ENCODE assay signal across 16 cellular contexts in the genomic region with DNA sequence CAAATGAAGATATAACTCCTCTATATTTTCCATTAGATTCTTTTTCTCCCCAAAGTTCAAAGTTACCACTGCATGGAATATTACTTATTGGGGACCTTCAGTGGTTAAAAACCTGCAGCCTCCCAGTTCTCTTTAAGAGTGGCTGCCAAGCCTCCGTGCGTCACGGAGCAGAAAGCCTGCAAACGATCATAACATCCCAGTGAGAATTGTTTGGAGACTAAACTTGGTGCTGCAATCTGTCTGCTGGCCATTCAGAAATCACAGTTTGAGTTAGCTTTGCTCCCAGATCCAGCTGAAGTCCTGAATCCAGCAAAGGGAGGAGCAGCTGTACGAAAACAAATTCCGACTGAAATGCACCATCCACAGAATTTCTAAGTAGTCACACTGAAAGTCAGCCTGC.
DNase-seq lines count a peak whose midpoint lies in the region; ATAC-seq and TF ChIP-seq lines count a peak whose summit lies in the region.
"Had no signal": no experiment of that assay in that cellular context is flagged by ENCODE, and none has a peak within 500 bp of the region (broad histone marks: within the 10 kb centered on the region; RNA-seq: fewer than 3 reads in every experiment).

No MANE protein-coding gene starts in this region.

- H3K27ac Mint-ChIP-seq in natural killer cell (no peak overlapping the region), immature natural killer cell (no peak overlapping the region)
- H3K27ac Mint-ChIP-seq: activated naive CD4-positive, alpha-beta T cell treated with anti-CD3 and anti-CD28 coated beads, Interleukin-2, amount 10 ng/mL, durations not matched to agents 7 days and 5 days; stimulated activated naive CD8-positive, alpha-beta T cell treated with anti-CD3 and anti-CD28 coated beads, Interleukin-15, Interleukin-2, amounts not matched to agents 100 ng/mL and 50 ng/mL, for 24 hours had no signal

- H3K9ac ChIP-seq in endocrine pancreas (ENCODE audit: control insufficient read depth, insufficient read depth, low read length) (no peak overlapping the region), Karpas-422 (ENCODE audit: low read length) (no peak overlapping the region)

- intact Hi-C loops in psoas muscle (cut with DNase I) (no loop called here), natural killer cell (cut with micrococcal nuclease) (no loop called here)

- H3K4me3 ChIP-seq in MG63, result 0 out of 2 replicates have a peak overlapping the region, but pooled peaks have one; percentile 3
- peak overlapping the region; percentile 34 for H3K4me3 ChIP-seq in endocrine pancreas (ENCODE audit: control insufficient read depth, insufficient read depth, low read length)
- H3K4me3 ChIP-seq in psoas muscle, result no peak overlapping the region
- no peak overlapping the region for H3K4me3 ChIP-seq in Karpas-422 (ENCODE audit: low read length)

- H3K36me3 Mint-ChIP-seq in natural killer cell, result no peaks in the 10 kb centered on the region
- H3K36me3 Mint-ChIP-seq in immature natural killer cell, result no peaks in the 10 kb centered on the region
- H3K36me3 Mint-ChIP-seq: activated naive CD4-positive, alpha-beta T cell treated with anti-CD3 and anti-CD28 coated beads, Interleukin-2, amount 10 ng/mL, durations not matched to agents 7 days and 5 days had no signal

- H3K4me1 Mint-ChIP-seq in natural killer cell, result no peaks in the 10 kb centered on the region
- no peaks in the 10 kb centered on the region for H3K4me1 Mint-ChIP-seq in immature natural killer cell
- H3K4me1 Mint-ChIP-seq: activated naive CD4-positive, alpha-beta T cell treated with anti-CD3 and anti-CD28 coated beads, Interleukin-2, amount 10 ng/mL, durations not matched to agents 7 days and 5 days had no signal

- ATAC-seq in psoas muscle, result peak in 1 of 4 donors; percentile 50
- no peak for ATAC-seq in natural killer cell
- ATAC-seq in HG03280 (IDR thresholded peaks at IDR 0.05; ENCODE audit: unreplicated experiment), result no peak
- ATAC-seq: activated CD4-positive, CD25-positive, alpha-beta regulatory T cell treated with anti-CD3 and anti-CD28 coated beads, Interleukin-2, amount 50 U/mL, for 24 hours had no signal

- no peaks in the 10 kb centered on the region for H4K20me1 ChIP-seq in Karpas-422 (ENCODE audit: insufficient read depth, low read depth, low read length)

- H3K36me3 ChIP-seq in MG63 (no peaks in the 10 kb centered on the region), endocrine pancreas (ENCODE audit: control insufficient read depth, insufficient read depth, low read length) (no peaks in the 10 kb centered on the region), psoas muscle (ENCODE audit: insufficient read depth in 1 of 2, low read depth in 1 of 2) (no peaks in the 10 kb centered on the region), Karpas-422 (ENCODE audit: insufficient read depth, low read length) (no peaks in the 10 kb centered on the region)

- H3K27ac ChIP-seq in psoas muscle (no peak overlapping the region), Karpas-422 (ENCODE audit: low read length) (no peak overlapping the region)
- H3K27ac ChIP-seq: HL-60 had no signal

- no peak overlapping the region for H2AFZ ChIP-seq in Karpas-422 (ENCODE audit: low read length)

- H3K4me1 ChIP-seq in endocrine pancreas (ENCODE audit: control insufficient read depth, insufficient read depth, low read length) (no peaks in the 10 kb centered on the region), psoas muscle (no peaks in the 10 kb centered on the region), Karpas-422 (ENCODE audit: low read length) (no peaks in the 10 kb centered on the region)

- DNase-seq in MG63 (peak; percentile 64), inferior parietal cortex (ENCODE audit: extremely low spot score) (peak; percentile 44), psoas muscle (peak; percentile 51 to 74), natural killer cell (no peak), Karpas-422 (no peak), immature natural killer cell (no peak)
- DNase-seq: activated naive CD4-positive, alpha-beta T cell treated with anti-CD3 and anti-CD28 coated beads, Interleukin-2, amount 10 ng/mL, durations not matched to agents 7 days and 5 days; COR-L47; foreskin fibroblast; NCI-H1930; NCI-H748 treated with DMSO at 0.1 percent for 48 hours had no signal

- no peak overlapping the region for H3K4me2 ChIP-seq in Karpas-422 (ENCODE audit: low read depth, low read length, poor library complexity, severe bottlenecking)

- H3K4me3 Mint-ChIP-seq in natural killer cell (no peak overlapping the region), immature natural killer cell (no peak overlapping the region)
- H3K4me3 Mint-ChIP-seq: activated naive CD4-positive, alpha-beta T cell treated with anti-CD3 and anti-CD28 coated beads, Interleukin-2, amount 10 ng/mL, durations not matched to agents 7 days and 5 days; stimulated activated naive CD8-positive, alpha-beta T cell treated with anti-CD3 and anti-CD28 coated beads, Interleukin-15, Interleukin-2, amounts not matched to agents 100 ng/mL and 50 ng/mL, for 24 hours had no signal

- H3K27me3 ChIP-seq in MG63, result no peaks in the 10 kb centered on the region
- H3K27me3 ChIP-seq in endocrine pancreas (ENCODE audit: control insufficient read depth, insufficient read depth, low read length), result no peaks in the 10 kb centered on the region
- H3K27me3 ChIP-seq in psoas muscle (ENCODE audit: insufficient read depth in 3 of 3, low read length in 2 of 3), result peaks cover 0 to 8% (median 0%) of the 10 kb centered on the region in 3 donors
- H3K27me3 ChIP-seq in Karpas-422 (ENCODE audit: low read length), result no peaks in the 10 kb centered on the region

- no peaks in the 10 kb centered on the region for H3K79me2 ChIP-seq in Karpas-422 (ENCODE audit: low read length)

- H3K9me2 ChIP-seq in Karpas-422 (replicated peaks; ENCODE audit: insufficient read depth, low read length), result no peaks in the 10 kb centered on the region

- H3K9me3 Mint-ChIP-seq in natural killer cell (no peaks in the 10 kb centered on the region), immature natural killer cell (peaks cover 0 to 3% (median 0%) of the 10 kb centered on the region in 6 donors)
- H3K9me3 Mint-ChIP-seq: activated naive CD4-positive, alpha-beta T cell treated with anti-CD3 and anti-CD28 coated beads, Interleukin-2, amount 10 ng/mL, durations not matched to agents 7 days and 5 days had no signal

- peaks cover 9 to 28% of the 10 kb centered on the region in 2 donors for H3K27me3 Mint-ChIP-seq in natural killer cell (ENCODE audit: low read depth in 2 of 2)
- peaks cover 2 to 8% (median 4%) of the 10 kb centered on the region in 3 donors for H3K27me3 Mint-ChIP-seq in immature natural killer cell (ENCODE audit: low read depth in 3 of 3)

- WGBS in psoas muscle, 3 donors, result 5 to 13% (median 6%) methylated on average over 6 of the region's 6 CpGs

- no peak for TF ChIP-seq CTCF in psoas muscle (IDR thresholded peaks at IDR 0.05)
- TF ChIP-seq CTCF in natural killer cell (IDR thresholded peaks at IDR 0.05), result no peak

- H3K9me3 ChIP-seq in MG63 (no peaks in the 10 kb centered on the region; the same call in 1 of the 2 replicates), endocrine pancreas (ENCODE audit: control insufficient read depth, low read length) (no peaks in the 10 kb centered on the region), psoas muscle (no peaks in the 10 kb centered on the region), Karpas-422 (ENCODE audit: low read length) (no peaks in the 10 kb centered on the region)

Comparison
In these comparisons a context has a peak if more than half of its experiments do, and no peak if none do; other contexts are left out.
1. DNase-seq: peak in MG63 (single experiment), inferior parietal cortex (single experiment) and psoas muscle (2 of 2); none in natural killer cell (single experiment), Karpas-422 (single experiment) and immature natural killer cell (0 of 3).
2. H3K4me3 ChIP-seq: peak in MG63 (single experiment) and endocrine pancreas (single experiment); none in psoas muscle (single experiment) and Karpas-422 (single experiment).